Comparison of ENCODE assay signal across 1 cellular context in the genomic region with DNA sequence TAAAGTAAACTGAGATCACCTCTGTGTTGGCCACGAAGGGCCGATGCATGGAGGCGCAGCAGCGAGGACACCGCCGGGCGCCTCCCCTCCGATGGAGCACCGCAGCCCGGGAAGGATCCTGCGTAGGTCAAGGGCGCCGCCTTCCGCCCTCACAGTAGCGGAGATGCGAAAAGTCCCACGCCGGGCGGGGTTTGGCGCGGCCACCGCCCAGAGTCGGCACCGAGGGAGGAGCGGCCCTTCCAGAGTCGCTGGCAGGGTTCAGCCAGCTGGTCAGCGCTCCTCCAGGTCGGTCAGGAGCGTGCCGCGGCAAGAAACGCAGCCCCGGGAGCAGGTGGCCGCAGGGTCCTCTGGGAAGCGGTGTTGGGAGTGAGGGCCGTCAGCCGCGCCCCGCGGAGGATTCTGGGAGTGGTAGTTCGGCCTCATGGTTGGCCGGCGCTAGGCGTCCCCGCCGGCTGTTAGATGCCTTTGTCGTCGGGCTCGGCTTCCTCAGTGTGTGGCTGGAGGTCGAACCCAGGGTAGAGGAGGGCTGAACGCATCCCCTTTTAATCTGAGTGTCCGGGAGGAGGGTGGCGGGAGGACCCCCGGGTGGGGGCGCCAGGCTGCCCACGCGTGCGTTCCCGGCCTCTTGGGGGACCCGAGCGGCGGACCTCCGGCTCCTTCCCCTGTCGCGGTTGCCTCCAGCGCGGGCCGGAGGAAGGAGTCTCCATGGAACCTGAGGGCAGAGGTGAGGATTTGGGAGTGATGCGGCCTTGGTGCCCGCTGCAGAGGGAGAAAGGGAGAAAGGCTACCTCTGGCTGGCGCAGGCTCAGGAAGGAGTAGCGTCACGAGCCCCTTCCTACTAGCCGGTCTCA.
TF ChIP-seq lines count a peak whose summit lies in the region.

A gene (plus strand): TSS at position 411 of the 851 bp plus-strand sequence. CDS start 295 bp downstream, at position 706.

TF ChIP-seq in HepG2, 621 proteins besides CTCF, POLR2A, EP300 and RAD21 (continued from another document and continues in another):
- TF ChIP-seq, protein P1, sequence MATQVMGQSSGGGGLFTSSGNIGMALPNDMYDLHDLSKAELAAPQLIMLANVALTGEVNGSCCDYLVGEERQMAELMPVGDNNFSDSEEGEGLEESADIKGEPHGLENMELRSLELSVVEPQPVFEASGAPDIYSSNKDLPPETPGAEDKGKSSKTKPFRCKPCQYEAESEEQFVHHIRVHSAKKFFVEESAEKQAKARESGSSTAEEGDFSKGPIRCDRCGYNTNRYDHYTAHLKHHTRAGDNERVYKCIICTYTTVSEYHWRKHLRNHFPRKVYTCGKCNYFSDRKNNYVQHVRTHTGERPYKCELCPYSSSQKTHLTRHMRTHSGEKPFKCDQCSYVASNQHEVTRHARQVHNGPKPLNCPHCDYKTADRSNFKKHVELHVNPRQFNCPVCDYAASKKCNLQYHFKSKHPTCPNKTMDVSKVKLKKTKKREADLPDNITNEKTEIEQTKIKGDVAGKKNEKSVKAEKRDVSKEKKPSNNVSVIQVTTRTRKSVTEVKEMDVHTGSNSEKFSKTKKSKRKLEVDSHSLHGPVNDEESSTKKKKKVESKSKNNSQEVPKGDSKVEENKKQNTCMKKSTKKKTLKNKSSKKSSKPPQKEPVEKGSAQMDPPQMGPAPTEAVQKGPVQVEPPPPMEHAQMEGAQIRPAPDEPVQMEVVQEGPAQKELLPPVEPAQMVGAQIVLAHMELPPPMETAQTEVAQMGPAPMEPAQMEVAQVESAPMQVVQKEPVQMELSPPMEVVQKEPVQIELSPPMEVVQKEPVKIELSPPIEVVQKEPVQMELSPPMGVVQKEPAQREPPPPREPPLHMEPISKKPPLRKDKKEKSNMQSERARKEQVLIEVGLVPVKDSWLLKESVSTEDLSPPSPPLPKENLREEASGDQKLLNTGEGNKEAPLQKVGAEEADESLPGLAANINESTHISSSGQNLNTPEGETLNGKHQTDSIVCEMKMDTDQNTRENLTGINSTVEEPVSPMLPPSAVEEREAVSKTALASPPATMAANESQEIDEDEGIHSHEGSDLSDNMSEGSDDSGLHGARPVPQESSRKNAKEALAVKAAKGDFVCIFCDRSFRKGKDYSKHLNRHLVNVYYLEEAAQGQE (IDR thresholded peaks at IDR 0.05; ENCODE audit: borderline replicate concordance in 1 of 2, low read depth in 1 of 2, low read length in 2 of 2) = no peak
- TF ChIP-seq ZBTB3 (CRISPR knock-in tag; IDR thresholded peaks at IDR 0.05; ENCODE audit: borderline replicate concordance, low read depth) (no peak), IKZF4 (CRISPR knock-in tag; IDR thresholded peaks at IDR 0.05; ENCODE audit: borderline replicate concordance, low read depth, not compliant biosample characterization) (no peak), SP2 (CRISPR knock-in tag; IDR thresholded peaks at IDR 0.05) (no peak), ZNF558 (CRISPR knock-in tag; IDR thresholded peaks at IDR 0.05; ENCODE audit: borderline replicate concordance) (peak; percentile 28; the same call in 1 of the 2 replicates), KLF11 (CRISPR knock-in tag; IDR thresholded peaks at IDR 0.05) (no peak), GTF2F1 (IDR thresholded peaks at IDR 0.05; ENCODE audit: low read length) (no peak), TGIF2 (CRISPR knock-in tag; IDR thresholded peaks at IDR 0.05) (no peak), ZNF484 (CRISPR knock-in tag; IDR thresholded peaks at IDR 0.05; ENCODE audit: borderline replicate concordance, low read depth) (no peak), EEA1 (CRISPR knock-in tag; IDR thresholded peaks at IDR 0.05; ENCODE audit: borderline replicate concordance) (no peak), ZNF703 (CRISPR knock-in tag; IDR thresholded peaks at IDR 0.05; ENCODE audit: borderline replicate concordance) (peak; percentile 48; the same call in 1 of the 2 replicates), ZNF564 (CRISPR knock-in tag; IDR thresholded peaks at IDR 0.05) (0 out of 2 replicates have a peak, but pooled peaks have one; percentile 68), ZNF205 (CRISPR knock-in tag; IDR thresholded peaks at IDR 0.05) (no peak), ZBTB38 (CRISPR knock-in tag; IDR thresholded peaks at IDR 0.05) (0 out of 2 replicates have a peak, but pooled peaks have one; percentile 45), NPAS2 (CRISPR knock-in tag; IDR thresholded peaks at IDR 0.05; ENCODE audit: borderline replicate concordance) (no peak), SMARCC2 (IDR thresholded peaks at IDR 0.05) (no peak), THYN1 (CRISPR knock-in tag; IDR thresholded peaks at IDR 0.05; ENCODE audit: borderline replicate concordance, low read depth) (no peak), ZNF547 (CRISPR knock-in tag; IDR thresholded peaks at IDR 0.05) (peak; percentile 39; the same call in 1 of the 2 replicates), ZNF367 (CRISPR knock-in tag; IDR thresholded peaks at IDR 0.05; ENCODE audit: borderline replicate concordance) (no peak), KDM3A (CRISPR knock-in tag; IDR thresholded peaks at IDR 0.05; ENCODE audit: low read depth) (no peak), REPIN1 (CRISPR knock-in tag; IDR thresholded peaks at IDR 0.05; ENCODE audit: borderline replicate concordance, low read depth) (0 out of 2 replicates have a peak, but pooled peaks have one; percentile 70), ZNF589 (CRISPR knock-in tag; conservative IDR thresholded peaks at IDR 0.05) (no peak), ARNTL (CRISPR knock-in tag; IDR thresholded peaks at IDR 0.05) (no peak), ZMYM4 (CRISPR knock-in tag; IDR thresholded peaks at IDR 0.05) (peak; percentile 61; the same call in 1 of the 2 replicates), MLLT10 (CRISPR knock-in tag; IDR thresholded peaks at IDR 0.05) (no peak), HOXA7 (CRISPR knock-in tag; IDR thresholded peaks at IDR 0.05) (no peak)
- TF ChIP-seq, protein P2, sequence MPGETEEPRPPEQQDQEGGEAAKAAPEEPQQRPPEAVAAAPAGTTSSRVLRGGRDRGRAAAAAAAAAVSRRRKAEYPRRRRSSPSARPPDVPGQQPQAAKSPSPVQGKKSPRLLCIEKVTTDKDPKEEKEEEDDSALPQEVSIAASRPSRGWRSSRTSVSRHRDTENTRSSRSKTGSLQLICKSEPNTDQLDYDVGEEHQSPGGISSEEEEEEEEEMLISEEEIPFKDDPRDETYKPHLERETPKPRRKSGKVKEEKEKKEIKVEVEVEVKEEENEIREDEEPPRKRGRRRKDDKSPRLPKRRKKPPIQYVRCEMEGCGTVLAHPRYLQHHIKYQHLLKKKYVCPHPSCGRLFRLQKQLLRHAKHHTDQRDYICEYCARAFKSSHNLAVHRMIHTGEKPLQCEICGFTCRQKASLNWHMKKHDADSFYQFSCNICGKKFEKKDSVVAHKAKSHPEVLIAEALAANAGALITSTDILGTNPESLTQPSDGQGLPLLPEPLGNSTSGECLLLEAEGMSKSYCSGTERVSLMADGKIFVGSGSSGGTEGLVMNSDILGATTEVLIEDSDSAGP (CRISPR knock-in tag; IDR thresholded peaks at IDR 0.05; ENCODE audit: borderline replicate concordance) = peak; percentile 61; the same call in 1 of the 2 replicates
- TF ChIP-seq, protein P3, sequence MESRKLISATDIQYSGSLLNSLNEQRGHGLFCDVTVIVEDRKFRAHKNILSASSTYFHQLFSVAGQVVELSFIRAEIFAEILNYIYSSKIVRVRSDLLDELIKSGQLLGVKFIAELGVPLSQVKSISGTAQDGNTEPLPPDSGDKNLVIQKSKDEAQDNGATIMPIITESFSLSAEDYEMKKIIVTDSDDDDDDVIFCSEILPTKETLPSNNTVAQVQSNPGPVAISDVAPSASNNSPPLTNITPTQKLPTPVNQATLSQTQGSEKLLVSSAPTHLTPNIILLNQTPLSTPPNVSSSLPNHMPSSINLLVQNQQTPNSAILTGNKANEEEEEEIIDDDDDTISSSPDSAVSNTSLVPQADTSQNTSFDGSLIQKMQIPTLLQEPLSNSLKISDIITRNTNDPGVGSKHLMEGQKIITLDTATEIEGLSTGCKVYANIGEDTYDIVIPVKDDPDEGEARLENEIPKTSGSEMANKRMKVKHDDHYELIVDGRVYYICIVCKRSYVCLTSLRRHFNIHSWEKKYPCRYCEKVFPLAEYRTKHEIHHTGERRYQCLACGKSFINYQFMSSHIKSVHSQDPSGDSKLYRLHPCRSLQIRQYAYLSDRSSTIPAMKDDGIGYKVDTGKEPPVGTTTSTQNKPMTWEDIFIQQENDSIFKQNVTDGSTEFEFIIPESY (CRISPR knock-in tag; IDR thresholded peaks at IDR 0.05) = peak; percentile 72; the same call in 1 of the 2 replicates
- TF ChIP-seq, protein P4, sequence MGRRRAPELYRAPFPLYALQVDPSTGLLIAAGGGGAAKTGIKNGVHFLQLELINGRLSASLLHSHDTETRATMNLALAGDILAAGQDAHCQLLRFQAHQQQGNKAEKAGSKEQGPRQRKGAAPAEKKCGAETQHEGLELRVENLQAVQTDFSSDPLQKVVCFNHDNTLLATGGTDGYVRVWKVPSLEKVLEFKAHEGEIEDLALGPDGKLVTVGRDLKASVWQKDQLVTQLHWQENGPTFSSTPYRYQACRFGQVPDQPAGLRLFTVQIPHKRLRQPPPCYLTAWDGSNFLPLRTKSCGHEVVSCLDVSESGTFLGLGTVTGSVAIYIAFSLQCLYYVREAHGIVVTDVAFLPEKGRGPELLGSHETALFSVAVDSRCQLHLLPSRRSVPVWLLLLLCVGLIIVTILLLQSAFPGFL (CRISPR knock-in tag; IDR thresholded peaks at IDR 0.05) = no peak
- TF ChIP-seq, protein P5, sequence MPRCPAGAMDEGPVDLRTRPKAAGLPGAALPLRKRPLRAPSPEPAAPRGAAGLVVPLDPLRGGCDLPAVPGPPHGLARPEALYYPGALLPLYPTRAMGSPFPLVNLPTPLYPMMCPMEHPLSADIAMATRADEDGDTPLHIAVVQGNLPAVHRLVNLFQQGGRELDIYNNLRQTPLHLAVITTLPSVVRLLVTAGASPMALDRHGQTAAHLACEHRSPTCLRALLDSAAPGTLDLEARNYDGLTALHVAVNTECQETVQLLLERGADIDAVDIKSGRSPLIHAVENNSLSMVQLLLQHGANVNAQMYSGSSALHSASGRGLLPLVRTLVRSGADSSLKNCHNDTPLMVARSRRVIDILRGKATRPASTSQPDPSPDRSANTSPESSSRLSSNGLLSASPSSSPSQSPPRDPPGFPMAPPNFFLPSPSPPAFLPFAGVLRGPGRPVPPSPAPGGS (CRISPR knock-in tag; IDR thresholded peaks at IDR 0.05) = no peak
- TF ChIP-seq, protein P6, sequence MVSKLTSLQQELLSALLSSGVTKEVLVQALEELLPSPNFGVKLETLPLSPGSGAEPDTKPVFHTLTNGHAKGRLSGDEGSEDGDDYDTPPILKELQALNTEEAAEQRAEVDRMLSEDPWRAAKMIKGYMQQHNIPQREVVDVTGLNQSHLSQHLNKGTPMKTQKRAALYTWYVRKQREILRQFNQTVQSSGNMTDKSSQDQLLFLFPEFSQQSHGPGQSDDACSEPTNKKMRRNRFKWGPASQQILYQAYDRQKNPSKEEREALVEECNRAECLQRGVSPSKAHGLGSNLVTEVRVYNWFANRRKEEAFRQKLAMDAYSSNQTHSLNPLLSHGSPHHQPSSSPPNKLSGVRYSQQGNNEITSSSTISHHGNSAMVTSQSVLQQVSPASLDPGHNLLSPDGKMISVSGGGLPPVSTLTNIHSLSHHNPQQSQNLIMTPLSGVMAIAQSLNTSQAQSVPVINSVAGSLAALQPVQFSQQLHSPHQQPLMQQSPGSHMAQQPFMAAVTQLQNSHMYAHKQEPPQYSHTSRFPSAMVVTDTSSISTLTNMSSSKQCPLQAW (CRISPR knock-in tag; IDR thresholded peaks at IDR 0.05) = no peak
- TF ChIP-seq, protein P7, sequence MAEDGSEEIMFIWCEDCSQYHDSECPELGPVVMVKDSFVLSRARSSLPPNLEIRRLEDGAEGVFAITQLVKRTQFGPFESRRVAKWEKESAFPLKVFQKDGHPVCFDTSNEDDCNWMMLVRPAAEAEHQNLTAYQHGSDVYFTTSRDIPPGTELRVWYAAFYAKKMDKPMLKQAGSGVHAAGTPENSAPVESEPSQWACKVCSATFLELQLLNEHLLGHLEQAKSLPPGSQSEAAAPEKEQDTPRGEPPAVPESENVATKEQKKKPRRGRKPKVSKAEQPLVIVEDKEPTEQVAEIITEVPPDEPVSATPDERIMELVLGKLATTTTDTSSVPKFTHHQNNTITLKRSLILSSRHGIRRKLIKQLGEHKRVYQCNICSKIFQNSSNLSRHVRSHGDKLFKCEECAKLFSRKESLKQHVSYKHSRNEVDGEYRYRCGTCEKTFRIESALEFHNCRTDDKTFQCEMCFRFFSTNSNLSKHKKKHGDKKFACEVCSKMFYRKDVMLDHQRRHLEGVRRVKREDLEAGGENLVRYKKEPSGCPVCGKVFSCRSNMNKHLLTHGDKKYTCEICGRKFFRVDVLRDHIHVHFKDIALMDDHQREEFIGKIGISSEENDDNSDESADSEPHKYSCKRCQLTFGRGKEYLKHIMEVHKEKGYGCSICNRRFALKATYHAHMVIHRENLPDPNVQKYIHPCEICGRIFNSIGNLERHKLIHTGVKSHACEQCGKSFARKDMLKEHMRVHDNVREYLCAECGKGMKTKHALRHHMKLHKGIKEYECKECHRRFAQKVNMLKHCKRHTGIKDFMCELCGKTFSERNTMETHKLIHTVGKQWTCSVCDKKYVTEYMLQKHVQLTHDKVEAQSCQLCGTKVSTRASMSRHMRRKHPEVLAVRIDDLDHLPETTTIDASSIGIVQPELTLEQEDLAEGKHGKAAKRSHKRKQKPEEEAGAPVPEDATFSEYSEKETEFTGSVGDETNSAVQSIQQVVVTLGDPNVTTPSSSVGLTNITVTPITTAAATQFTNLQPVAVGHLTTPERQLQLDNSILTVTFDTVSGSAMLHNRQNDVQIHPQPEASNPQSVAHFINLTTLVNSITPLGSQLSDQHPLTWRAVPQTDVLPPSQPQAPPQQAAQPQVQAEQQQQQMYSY (CRISPR knock-in tag; IDR thresholded peaks at IDR 0.05) = no peak
- TF ChIP-seq, protein P8, sequence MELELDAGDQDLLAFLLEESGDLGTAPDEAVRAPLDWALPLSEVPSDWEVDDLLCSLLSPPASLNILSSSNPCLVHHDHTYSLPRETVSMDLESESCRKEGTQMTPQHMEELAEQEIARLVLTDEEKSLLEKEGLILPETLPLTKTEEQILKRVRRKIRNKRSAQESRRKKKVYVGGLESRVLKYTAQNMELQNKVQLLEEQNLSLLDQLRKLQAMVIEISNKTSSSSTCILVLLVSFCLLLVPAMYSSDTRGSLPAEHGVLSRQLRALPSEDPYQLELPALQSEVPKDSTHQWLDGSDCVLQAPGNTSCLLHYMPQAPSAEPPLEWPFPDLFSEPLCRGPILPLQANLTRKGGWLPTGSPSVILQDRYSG (CRISPR knock-in tag; IDR thresholded peaks at IDR 0.05) = no peak
- TF ChIP-seq, protein P9, sequence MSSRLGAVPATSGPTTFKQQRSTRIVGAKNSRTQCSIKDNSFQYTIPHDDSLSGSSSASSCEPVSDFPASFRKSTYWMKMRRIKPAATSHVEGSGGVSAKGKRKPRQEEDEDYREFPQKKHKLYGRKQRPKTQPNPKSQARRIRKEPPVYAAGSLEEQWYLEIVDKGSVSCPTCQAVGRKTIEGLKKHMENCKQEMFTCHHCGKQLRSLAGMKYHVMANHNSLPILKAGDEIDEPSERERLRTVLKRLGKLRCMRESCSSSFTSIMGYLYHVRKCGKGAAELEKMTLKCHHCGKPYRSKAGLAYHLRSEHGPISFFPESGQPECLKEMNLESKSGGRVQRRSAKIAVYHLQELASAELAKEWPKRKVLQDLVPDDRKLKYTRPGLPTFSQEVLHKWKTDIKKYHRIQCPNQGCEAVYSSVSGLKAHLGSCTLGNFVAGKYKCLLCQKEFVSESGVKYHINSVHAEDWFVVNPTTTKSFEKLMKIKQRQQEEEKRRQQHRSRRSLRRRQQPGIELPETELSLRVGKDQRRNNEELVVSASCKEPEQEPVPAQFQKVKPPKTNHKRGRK (CRISPR knock-in tag; IDR thresholded peaks at IDR 0.05) = no peak
- TF ChIP-seq, protein P10, sequence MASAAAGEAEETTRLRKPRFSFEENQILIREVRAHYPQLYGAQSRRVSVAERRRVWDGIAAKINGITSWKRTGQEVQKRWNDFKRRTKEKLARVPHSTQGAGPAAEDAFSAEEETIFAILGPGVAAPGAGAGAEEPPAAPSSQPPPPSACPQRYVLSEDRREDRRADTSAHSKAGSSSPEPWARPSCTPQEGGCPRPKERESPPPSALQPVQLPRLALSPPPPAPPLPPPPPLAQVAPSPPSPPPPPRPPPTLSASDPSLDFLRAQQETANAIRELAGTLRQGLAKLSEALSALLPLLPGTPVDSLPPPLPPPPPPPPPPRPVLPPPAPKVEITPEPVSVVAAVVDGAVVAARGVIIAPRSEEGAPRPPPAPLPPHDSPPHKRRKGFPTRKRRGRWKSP (CRISPR knock-in tag; IDR thresholded peaks at IDR 0.05) = peak; percentile 52; the same call in 1 of the 2 replicates
